10 cellular contexts compared by ENCODE assay signal in the genomic region with DNA sequence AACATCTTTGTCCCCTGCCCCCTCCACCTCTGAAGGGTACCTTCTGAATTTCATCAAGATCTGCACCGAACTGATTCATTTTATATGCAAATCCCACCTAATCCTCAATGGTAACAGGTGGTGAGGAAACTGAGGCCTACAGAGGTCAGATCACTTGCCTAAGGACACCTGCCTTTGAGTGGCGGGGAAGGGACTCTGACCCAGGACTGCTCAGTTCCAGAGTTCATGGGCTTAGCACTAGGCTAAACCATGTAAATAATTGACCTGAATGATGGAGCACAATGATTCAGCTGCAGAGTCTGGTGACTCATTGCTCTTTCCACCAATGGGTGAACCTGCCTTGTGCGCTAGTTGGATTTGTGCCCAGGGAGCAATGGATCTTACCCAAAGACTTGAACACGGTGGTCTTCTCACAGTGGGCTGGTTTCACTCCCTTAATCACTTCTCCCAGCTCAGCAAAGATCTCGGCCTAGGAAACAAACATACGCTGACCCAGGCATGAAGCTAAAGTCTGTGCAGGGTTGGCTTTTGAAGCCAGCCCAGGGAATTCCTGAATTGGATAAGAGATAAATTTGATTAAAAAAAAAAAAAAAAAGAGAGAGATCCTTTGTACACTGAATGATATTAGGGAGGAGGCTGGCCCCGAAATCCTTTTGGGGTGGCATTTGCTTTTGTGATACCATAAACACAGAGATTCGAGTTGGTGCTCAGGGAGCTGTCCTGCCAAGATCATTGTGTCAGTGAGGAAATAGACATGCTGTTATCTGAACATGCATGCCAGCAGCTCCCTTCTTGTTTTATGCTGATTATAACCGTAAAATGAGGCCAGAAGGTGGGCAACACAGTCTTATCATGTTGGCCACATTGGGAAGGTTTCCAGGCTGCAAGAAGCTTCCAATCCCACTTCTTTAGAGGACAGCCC. TPM values are rescaled to one million over a fixed set of nuclear protein-coding genes. Genes with fewer than 3 reads are reported as not detected.
A peak's percentile ranks its signal among the peaks of the same experiment; 100 is the strongest.
DNase-seq lines count a peak whose midpoint lies in the region; ATAC-seq and TF ChIP-seq lines count a peak whose summit lies in the region.
"Had no signal": no experiment of that assay in that cellular context is flagged by ENCODE, and none has a peak within 500 bp of the region (broad histone marks: within the 10 kb centered on the region; RNA-seq: fewer than 3 reads in every experiment).

No MANE protein-coding gene starts in this region.

- peaks cover 29% of the 10 kb centered on the region for H3K4me1 Mint-ChIP-seq in nephron
- H3K4me1 Mint-ChIP-seq: activated naive CD8-positive, alpha-beta T cell treated with anti-CD3 and anti-CD28 coated beads, Interleukin-2, amount 10 ng/mL, durations not matched to agents 7 days and 5 days; immature natural killer cell had no signal

- H3K4me3 ChIP-seq in coronary artery (no peak overlapping the region), OCI-LY7 (ENCODE audit: low read depth, low read length, poor library complexity, severe bottlenecking) (no peak overlapping the region), gastrocnemius medialis (no peak overlapping the region)

- in situ Hi-C loops in gastrocnemius medialis (cut with MboI; ENCODE audit: low sequenced_read_pairs in 4 of 4): no loop called here

- peak overlapping the region; percentile 74 to 93 (median 80) for H3K27ac Mint-ChIP-seq in nephron
- H3K27ac Mint-ChIP-seq: activated naive CD8-positive, alpha-beta T cell treated with anti-CD3 and anti-CD28 coated beads, Interleukin-2, amount 10 ng/mL, durations not matched to agents 7 days and 5 days; immature natural killer cell had no signal

- H3K36me3 Mint-ChIP-seq in nephron (ENCODE audit: low read depth): no peaks in the 10 kb centered on the region
- H3K36me3 Mint-ChIP-seq: activated naive CD8-positive, alpha-beta T cell treated with anti-CD3 and anti-CD28 coated beads, Interleukin-2, amount 10 ng/mL, durations not matched to agents 7 days and 5 days; immature natural killer cell had no signal

- DNase-seq in Daoy (ENCODE audit: low read depth): peak; percentile 89
- DNase-seq in LHCN-M2 (ENCODE audit: low read depth): peak; percentile 73
- peak; percentile 46 for DNase-seq in coronary artery (ENCODE audit: low spot score)
- no peak for DNase-seq in OCI-LY7 (ENCODE audit: low spot score)
- no peak for DNase-seq in gastrocnemius medialis
- DNase-seq: activated naive CD8-positive, alpha-beta T cell treated with anti-CD3 and anti-CD28 coated beads, Interleukin-2, amount 10 ng/mL, durations not matched to agents 7 days and 5 days; immature natural killer cell had no signal

- H3K27me3 Mint-ChIP-seq in nephron (ENCODE audit: low read depth): peaks cover 3% of the 10 kb centered on the region

- H3K4me1 ChIP-seq in OCI-LY7 (ENCODE audit: insufficient read depth, low read length, poor library complexity, severe bottlenecking) (peaks cover 14% of the 10 kb centered on the region), gastrocnemius medialis (peaks cover 0 to 7% of the 10 kb centered on the region in 2 donors)

- TF ChIP-seq CTCF in coronary artery (IDR thresholded peaks at IDR 0.05): no peak
- no peak for TF ChIP-seq CTCF in nephron (IDR thresholded peaks at IDR 0.05; ENCODE audit: unreplicated experiment in 3 of 3)
- TF ChIP-seq CTCF in OCI-LY7 (conservative IDR thresholded peaks at IDR 0.05; ENCODE audit: low read length): no peak
- no peak for TF ChIP-seq CTCF in gastrocnemius medialis (IDR thresholded peaks at IDR 0.05 in 4 of 5, conservative IDR thresholded peaks at IDR 0.05 in 1 of 5)

- no peaks in the 10 kb centered on the region for H3K79me2 ChIP-seq in OCI-LY7 (ENCODE audit: insufficient read depth, low read depth, low read length)

- H3K27ac ChIP-seq in coronary artery: no peak overlapping the region
- no peak overlapping the region for H3K27ac ChIP-seq in OCI-LY7 (ENCODE audit: low read depth, low read length, poor library complexity, severe bottlenecking)
- H3K27ac ChIP-seq in gastrocnemius medialis: no peak overlapping the region

- ATAC-seq in GM18498 (IDR thresholded peaks at IDR 0.05; ENCODE audit: unreplicated experiment): no peak
- no peak for ATAC-seq in HG03565 (IDR thresholded peaks at IDR 0.05; ENCODE audit: unreplicated experiment)
- no peak for ATAC-seq in gastrocnemius medialis

- H4K20me1 ChIP-seq in OCI-LY7 (ENCODE audit: insufficient read depth, low read length): no peaks in the 10 kb centered on the region

- no peak for TF ChIP-seq POLR2A in gastrocnemius medialis (IDR thresholded peaks at IDR 0.05)

- H3K4me2 ChIP-seq in OCI-LY7 (ENCODE audit: low read length): no peak overlapping the region

- no peaks in the 10 kb centered on the region for H3K9me2 ChIP-seq in OCI-LY7 (ENCODE audit: insufficient read depth, low read length)

- H3K9me3 ChIP-seq in OCI-LY7 (ENCODE audit: low read length): no peaks in the 10 kb centered on the region
- no peaks in the 10 kb centered on the region for H3K9me3 ChIP-seq in gastrocnemius medialis

- H3K9me3 Mint-ChIP-seq in nephron: no peaks in the 10 kb centered on the region
- H3K9me3 Mint-ChIP-seq: activated naive CD8-positive, alpha-beta T cell treated with anti-CD3 and anti-CD28 coated beads, Interleukin-2, amount 10 ng/mL, durations not matched to agents 7 days and 5 days; immature natural killer cell had no signal

- POLR2A ChIA-PET in OCI-LY7 (lab: Charles Lee): interaction anchor here (0.8 kb wide), 1 partner anchor 37 kb away, joined by 3 read pairs; no protein-coding TSS in a partner anchor

- intact Hi-C loops in OCI-LY7 (cut with micrococcal nuclease; ENCODE audit: unreplicated experiment) (no loop called here), gastrocnemius medialis (cut with DNase I; ENCODE audit: low total_unique reads) (no loop called here)

- H3K4me3 Mint-ChIP-seq in nephron: no peak overlapping the region
- H3K4me3 Mint-ChIP-seq: activated naive CD8-positive, alpha-beta T cell treated with anti-CD3 and anti-CD28 coated beads, Interleukin-2, amount 10 ng/mL, durations not matched to agents 7 days and 5 days; immature natural killer cell had no signal

- no TSS peak for BruUV-seq in OCI-LY7 (replicated peaks; lab: Mats Ljungman, UMichigan)

- H3K36me3 ChIP-seq in OCI-LY7 (ENCODE audit: insufficient read depth, low read length) (no peaks in the 10 kb centered on the region), gastrocnemius medialis (no peaks in the 10 kb centered on the region)

- CTCF ChIA-PET in OCI-LY7 (lab: Charles Lee; ENCODE audit: unreplicated experiment): no interaction called here

- no peak overlapping the region for H2AFZ ChIP-seq in OCI-LY7 (ENCODE audit: low read length)

- no peaks in the 10 kb centered on the region for H3K27me3 ChIP-seq in gastrocnemius medialis

RNA-seq across cellular contexts. Expression of gene CRYM, which starts 17.0 kb away (rescaled TPM):
- total RNA-seq in Daoy (2014; rRNA removed; shearing (Covaris generic)): not detected in 2 replicates
- total RNA-seq in LHCN-M2 (2014; rRNA removed) (0.86 TPM in 1 of 2 replicates, not detected in the other), OCI-LY7 (2022) (0.23 and 0.70 TPM in 2 replicates), gastrocnemius medialis (not detected)
- polyA plus RNA-seq in LHCN-M2 (2012): 0.39 TPM
- 0.18 and 0.28 TPM in 2 replicates for total RNA-seq in OCI-LY7 (2014; rRNA removed; shearing (Covaris generic))
- total RNA-seq: activated naive CD8-positive, alpha-beta T cell treated with anti-CD3 and anti-CD28 coated beads, Interleukin-2, amount 10 ng/mL, durations not matched to agents 7 days and 5 days had no signal
- polyA plus RNA-seq: immature natural killer cell had no signal

RNA-seq across cellular contexts. Expression of gene ANKS4B, which starts 27.6 kb away (rescaled TPM):
- not detected in 2 replicates for total RNA-seq in Daoy (2014; rRNA removed; shearing (Covaris generic))
- total RNA-seq in LHCN-M2 (2014; rRNA removed) (not detected in 2 replicates), OCI-LY7 (2022) (not detected in 2 replicates), gastrocnemius medialis (under 1 TPM in 2 of 4 donors, not detected in 2; 0.04 to 0.10 TPM)
- not detected for polyA plus RNA-seq in LHCN-M2 (2012)
- not detected in 2 replicates for total RNA-seq in OCI-LY7 (2014; rRNA removed; shearing (Covaris generic))
- total RNA-seq: activated naive CD8-positive, alpha-beta T cell treated with anti-CD3 and anti-CD28 coated beads, Interleukin-2, amount 10 ng/mL, durations not matched to agents 7 days and 5 days had no signal
- polyA plus RNA-seq: immature natural killer cell had no signal

RNA-seq across cellular contexts. Expression of gene ZP2, which starts 49.8 kb away (rescaled TPM):
- not detected in 2 replicates for total RNA-seq in Daoy (2014; rRNA removed; shearing (Covaris generic))
- total RNA-seq in LHCN-M2 (2014; rRNA removed) (not detected in 2 replicates), OCI-LY7 (2022) (not detected in 2 replicates), gastrocnemius medialis (not detected)
- polyA plus RNA-seq in LHCN-M2 (2012): not detected
- total RNA-seq in OCI-LY7 (2014; rRNA removed; shearing (Covaris generic)): not detected in 2 replicates
- total RNA-seq: activated naive CD8-positive, alpha-beta T cell treated with anti-CD3 and anti-CD28 coated beads, Interleukin-2, amount 10 ng/mL, durations not matched to agents 7 days and 5 days had no signal
- polyA plus RNA-seq: immature natural killer cell had no signal

Comparison
In these comparisons a context has a peak if more than half of its experiments do, and no peak if none do; other contexts are left out.
1. DNase-seq: peak in Daoy (single experiment), LHCN-M2 (single experiment) and coronary artery (single experiment); none in OCI-LY7 (single experiment) and gastrocnemius medialis (0 of 2).